In genomic region chrX:101407167-101407747, GRCh38 we compare ENCODE assay signal across 6 cellular contexts. TPM values are rescaled to one million over a fixed set of nuclear protein-coding genes. Genes with fewer than 3 reads are reported as not detected.
DNase-seq lines count a peak whose midpoint lies in the region; TF ChIP-seq lines count a peak whose summit lies in the region.

No MANE protein-coding gene starts in this region.

- DNase-seq in NCI-H1417 (lab: John Stamatoyannopoulos, UW) = peak in 2 of 3 experiments; percentile 14 to 32
- DNase-seq in NCI-H1417 treated with DMSO at 0.1 percent for 48 hours (lab: John Stamatoyannopoulos, UW) = no peak
- DNase-seq in NCI-H510A (lab: John Stamatoyannopoulos, UW) = no peak
- no peak for DNase-seq in GDM1 (lab: John Stamatoyannopoulos, UW)

- peak overlapping the region; percentile 27 for H2AFZ ChIP-seq in neural cell (ENCODE audit: low read depth, low read length)

- peak overlapping the region; percentile 81 for H3K27ac ChIP-seq in neural cell (ENCODE audit: low read length)

- peaks cover 0 to 3% (median 0%) of the 10 kb centered on the region in 5 experiments for H3K9me3 Mint-ChIP-seq in brain

- H3K27me3 Mint-ChIP-seq in brain = peaks cover 6% of the 10 kb centered on the region

- TF ChIP-seq EP300 in neural cell (conservative IDR thresholded peaks at IDR 0.05; ENCODE audit: poor library complexity, severe bottlenecking) = no peak

- H3K9ac ChIP-seq in neural cell (ENCODE audit: low read length) = peak overlapping the region; percentile 74

- H3K36me3 ChIP-seq in neural cell (ENCODE audit: insufficient read depth, low read length) = no peaks in the 10 kb centered on the region

- H3F3A ChIP-seq in neural cell (ENCODE audit: insufficient read depth, low read length, poor library complexity, severe bottlenecking) = no peaks in the 10 kb centered on the region

- peak overlapping the region; percentile 58 for H3K4me2 ChIP-seq in neural cell (ENCODE audit: low read length)

- no peaks in the 10 kb centered on the region for H4K20me1 ChIP-seq in neural cell (ENCODE audit: insufficient read depth)

- H3K36me3 Mint-ChIP-seq in brain = peaks cover 16% of the 10 kb centered on the region

- no peak for TF ChIP-seq CTCF in brain (conservative IDR thresholded peaks at IDR 0.05)
- no peak for TF ChIP-seq CTCF in neural cell (IDR thresholded peaks at IDR 0.05; ENCODE audit: poor library complexity, severe bottlenecking)

- no peaks in the 10 kb centered on the region for H3K9me3 ChIP-seq in neural cell (ENCODE audit: low read length)

- TF ChIP-seq RAD21 in neural cell (conservative IDR thresholded peaks at IDR 0.05) = no peak

- H3K4me3 ChIP-seq in neural cell (ENCODE audit: low read length) = peak overlapping the region; percentile 79

- H3K4me1 Mint-ChIP-seq in brain = peaks cover 25% of the 10 kb centered on the region

- peaks cover 34% of the 10 kb centered on the region for H3K79me2 ChIP-seq in neural cell (replicated peaks; ENCODE audit: insufficient read depth, low read length)

- H3K27ac Mint-ChIP-seq in brain = peak overlapping the region; percentile 97 to 100 (median 98)

- no peaks in the 10 kb centered on the region for H3K9me2 ChIP-seq in neural cell (ENCODE audit: insufficient read depth, low read length)

- H3K27me3 ChIP-seq in neural cell (ENCODE audit: insufficient read depth, low read depth, low read length) = no peaks in the 10 kb centered on the region

- peak overlapping the region; percentile 89 to 99 (median 91) for H3K4me3 Mint-ChIP-seq in brain

TF ChIP-seq in neural cell, 6 proteins besides CTCF, POLR2A, EP300 and RAD21:
- TF ChIP-seq REST (IDR thresholded peaks at IDR 0.05; ENCODE audit: borderline replicate concordance) = no peak
- no peak for TF ChIP-seq SMC3 (conservative IDR thresholded peaks at IDR 0.05; ENCODE audit: poor library complexity)
- TF ChIP-seq TAF1 (IDR thresholded peaks at IDR 0.05; ENCODE audit: low read depth) = no peak
- no peak for TF ChIP-seq MXI1 (conservative IDR thresholded peaks at IDR 0.05; ENCODE audit: poor library complexity, severe bottlenecking)
- no peak for TF ChIP-seq POLR2AphosphoS5 (IDR thresholded peaks at IDR 0.05)
- TF ChIP-seq EZH2 (IDR thresholded peaks at IDR 0.05; ENCODE audit: borderline replicate concordance, insufficient read depth, low read length, poor library complexity, severe bottlenecking) = no peak

RNA-seq across cellular contexts. Expression of gene GLA, which starts 0.5 kb away (rescaled TPM):
- polyA plus RNA-seq in brain (ENCODE audit: insufficient read depth, low read depth, low replicate concordance) (33.1 TPM), neural cell (39.0 and 57.5 TPM in 2 replicates)
- polyA minus RNA-seq in neural cell = 9.7 and 12.4 TPM in 2 replicates

RNA-seq across cellular contexts. Expression of gene HNRNPH2, which starts 0.8 kb away (rescaled TPM):
- 55.2 TPM for polyA plus RNA-seq in brain (ENCODE audit: insufficient read depth, low read depth, low replicate concordance)
- 136 and 167 TPM in 2 replicates for polyA plus RNA-seq in neural cell
- polyA minus RNA-seq in neural cell = 98.4 and 105 TPM in 2 replicates

RNA-seq across cellular contexts. Expression of gene RPL36A, which starts 16.4 kb away (rescaled TPM):
- polyA plus RNA-seq in brain (ENCODE audit: insufficient read depth, low read depth, low replicate concordance) = 2,342 TPM
- polyA plus RNA-seq in neural cell = 1,366 and 1,978 TPM in 2 replicates
- 95.9 and 408 TPM in 2 replicates for polyA minus RNA-seq in neural cell

RNA-seq across cellular contexts. Expression of gene BTK, which starts 21.3 kb away (rescaled TPM):
- polyA plus RNA-seq in brain (ENCODE audit: insufficient read depth, low read depth, low replicate concordance) (0.71 TPM), neural cell (not detected in 2 replicates)
- polyA minus RNA-seq in neural cell = not detected in 2 replicates

RNA-seq across cellular contexts. Expression of gene TIMM8A, which starts 58.7 kb away (rescaled TPM):
- polyA plus RNA-seq in brain (ENCODE audit: insufficient read depth, low read depth, low replicate concordance) (9.4 TPM), neural cell (3.1 and 7.2 TPM in 2 replicates)
- 7.3 and 7.9 TPM in 2 replicates for polyA minus RNA-seq in neural cell

Comparison
In these comparisons a context has a peak if more than half of its experiments do, and no peak if none do; other contexts are left out.
1. DNase-seq: peak in NCI-H1417 (2 of 3); none in NCI-H1417 treated with DMSO at 0.1 percent for 48 hours (single experiment), NCI-H510A (single experiment) and GDM1 (single experiment).